ENCODE assay signal across 18 cellular contexts in the genomic region with DNA sequence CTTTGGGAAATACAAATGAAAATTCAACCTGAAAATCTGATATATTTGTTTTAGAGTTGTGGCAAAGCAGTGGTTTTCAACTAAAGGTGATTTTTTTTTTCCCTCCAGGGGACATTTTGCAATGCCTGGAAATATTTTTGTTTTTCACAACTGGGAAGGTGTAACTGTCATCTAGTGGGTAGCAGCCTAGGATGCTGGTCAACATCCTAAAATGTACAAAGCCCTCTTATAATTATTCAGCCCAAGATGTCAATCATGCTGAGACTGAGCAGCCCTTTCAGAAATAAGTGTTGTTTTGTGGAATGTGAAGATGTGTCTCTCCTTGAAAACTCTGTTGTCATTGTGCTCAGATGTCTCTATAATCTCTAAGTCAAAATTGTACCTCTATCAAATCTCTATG.
A peak's percentile ranks its signal among the peaks of the same experiment; 100 is the strongest.
DNase-seq lines count a peak whose midpoint lies in the region; ATAC-seq and TF ChIP-seq lines count a peak whose summit lies in the region.
"Had no signal": no experiment of that assay in that cellular context is flagged by ENCODE, and none has a peak within 500 bp of the region (broad histone marks: within the 10 kb centered on the region; RNA-seq: fewer than 3 reads in every experiment).

No MANE protein-coding gene starts in this region.

- H3K4me1 ChIP-seq in MM.1S (ENCODE audit: low read length): no peaks in the 10 kb centered on the region
- H3K4me1 ChIP-seq in Caco-2: no peaks in the 10 kb centered on the region
- H3K4me1 ChIP-seq: HAP-1 had no signal

- no peak overlapping the region for H3K4me3 Mint-ChIP-seq in Caco-2 (ENCODE audit: unreplicated experiment)

- H3K27ac ChIP-seq in MM.1S (ENCODE audit: low read length) (no peak overlapping the region), angular gyrus (ENCODE audit: low read depth, low read length) (peak overlapping the region; percentile 95), temporal lobe (ENCODE audit: low read depth, low read length) (peak overlapping the region; percentile 86)

- no TSS peak for BruUV-seq in Caco-2 (replicated peaks; lab: Mats Ljungman, UMichigan)

- no peaks in the 10 kb centered on the region for H3F3A ChIP-seq in MM.1S (ENCODE audit: insufficient read depth, low read length)

- ATAC-seq in GM19455 (IDR thresholded peaks at IDR 0.05; ENCODE audit: unreplicated experiment): no peak
- ATAC-seq: HepG2 had no signal

- POLR2A ChIA-PET in Caco-2 (lab: Charles Lee): no interaction called here

- DNase-seq in MM.1S (no peak), medulla oblongata (ENCODE audit: extremely low spot score) (peak; percentile 20), Caco-2 (no peak), NCI-H446 (lab: John Stamatoyannopoulos, UW) (no peak)
- DNase-seq: DMS79 treated with DMSO at 0.1 percent for 48 hours; KBM-7; NCI-H1417 treated with DMSO at 0.1 percent for 48 hours; NCI-H2029 treated with DMSO at 0.1 percent for 48 hours; NCI-H2171; NCI-H526 treated with DMSO at 0.1 percent for 48 hours; NK-92 treated with Interleukin-12 subunit alpha and Interleukin-12 subunit beta, amount 100 ng/mL, for 24 hours; SHP77 treated with DMSO at 0.1 percent for 48 hours; SK-N-SH had no signal

- peak overlapping the region; percentile 36; the same call in 1 of the 2 replicates for H2AFZ ChIP-seq in MM.1S (ENCODE audit: low read length)

- H3K4me3 ChIP-seq in MM.1S (ENCODE audit: low read length): no peak overlapping the region
- H3K4me3 ChIP-seq in Caco-2 (ENCODE audit: low read depth, low read length): no peak overlapping the region
- H3K4me3 ChIP-seq: HAP-1 had no signal

- H3K9ac ChIP-seq in MM.1S (ENCODE audit: low read length): no peak overlapping the region
- H3K9ac ChIP-seq: SK-N-SH had no signal

- no peaks in the 10 kb centered on the region for H4K20me1 ChIP-seq in MM.1S (ENCODE audit: insufficient read depth, low read length)

- H3K27ac Mint-ChIP-seq in Caco-2 (ENCODE audit: unreplicated experiment): no peak overlapping the region

- H3K79me2 ChIP-seq in MM.1S (ENCODE audit: low read length): no peaks in the 10 kb centered on the region

- CTCF ChIA-PET in Caco-2 (lab: Charles Lee): no interaction called here

- H3K9me2 ChIP-seq in MM.1S (replicated peaks; ENCODE audit: insufficient read depth, low read length): no peaks in the 10 kb centered on the region
- H3K9me2 ChIP-seq: SK-N-SH had no signal

- H3K27me3 Mint-ChIP-seq in Caco-2 (ENCODE audit: insufficient read depth, unreplicated experiment): no peaks in the 10 kb centered on the region

- intact Hi-C loops in Caco-2 (cut with micrococcal nuclease; ENCODE audit: unreplicated experiment): no loop called here

- H3K36me3 ChIP-seq in MM.1S (replicated peaks; ENCODE audit: insufficient read depth, low read length) (no peaks in the 10 kb centered on the region), Caco-2 (ENCODE audit: control insufficient read depth, insufficient read depth, low read length) (no peaks in the 10 kb centered on the region)
- H3K36me3 ChIP-seq: HAP-1 had no signal

- H3K4me2 ChIP-seq in MM.1S (ENCODE audit: low read depth, low read length): peak overlapping the region; percentile 41; the same call in 1 of the 2 replicates
- H3K4me2 ChIP-seq: SK-N-SH had no signal

- H3K9me3 ChIP-seq in MM.1S (replicated peaks; ENCODE audit: insufficient read depth, low read length): no peaks in the 10 kb centered on the region
- no peaks in the 10 kb centered on the region for H3K9me3 ChIP-seq in Caco-2
- H3K9me3 ChIP-seq: HAP-1, SK-N-SH had no signal

- H3K27me3 ChIP-seq in MM.1S (replicated peaks; ENCODE audit: insufficient read depth, low read length) (no peaks in the 10 kb centered on the region), Caco-2 (replicated peaks; ENCODE audit: control insufficient read depth, insufficient read depth, low read length) (no peaks in the 10 kb centered on the region)

- no peaks in the 10 kb centered on the region for H3K9me3 Mint-ChIP-seq in Caco-2 (ENCODE audit: unreplicated experiment)

- no peaks in the 10 kb centered on the region for H3K4me1 Mint-ChIP-seq in Caco-2 (ENCODE audit: low read depth, unreplicated experiment)

- TF ChIP-seq CTCF in MM.1S (IDR thresholded peaks at IDR 0.05; ENCODE audit: low read length) (no peak), Caco-2 (IDR thresholded peaks at IDR 0.05; ENCODE audit: insufficient read depth in 1 of 2, low read depth in 1 of 2, low read length in 1 of 2, severe bottlenecking in 1 of 2, unreplicated experiment in 1 of 2) (no peak)

- no peaks in the 10 kb centered on the region for H3K36me3 Mint-ChIP-seq in Caco-2 (ENCODE audit: insufficient read depth, unreplicated experiment)
